In genomic region chr2:15864176-15864769, GRCh38 we compare ENCODE assay signal across 26 cellular contexts.
"Had no signal": no experiment of that assay in that cellular context is flagged by ENCODE, and none has a peak within 500 bp of the region (broad histone marks: within the 10 kb centered on the region; RNA-seq: fewer than 3 reads in every experiment).

No MANE protein-coding gene starts in this region.

- DNase-seq: activated effector memory CD4-positive, alpha-beta T cell treated with anti-CD3 and anti-CD28 coated beads, Interleukin-2, amount 50 U/mL, for 16 hours; activated effector memory CD4-positive, alpha-beta T cell treated with Interleukin-2 at 50 U/mL for 16 hours; activated gamma-delta T cell; activated gamma-delta T cell treated with Interleukin-2 at 50 U/mL for 16 hours; activated naive CD4-positive, alpha-beta T cell; activated naive CD4-positive, alpha-beta T cell treated with anti-CD3 and anti-CD28 coated beads for 36 hours; activated naive CD4-positive, alpha-beta T cell treated with anti-CD3 and anti-CD28 coated beads, Interleukin-2, amount 10 ng/mL, durations not matched to agents 7 days and 5 days; activated naive CD4-positive, alpha-beta T cell treated with anti-CD3 and anti-CD28 coated beads, Interleukin-2, amount 50 U/mL, for 16 hours; activated naive CD4-positive, alpha-beta T cell treated with Interleukin-2 at 50 U/mL for 16 hours; activated naive CD8-positive, alpha-beta T cell treated with anti-CD3 and anti-CD28 coated beads for 36 hours; activated naive CD8-positive, alpha-beta T cell treated with anti-CD3 and anti-CD28 coated beads, Interleukin-2, amount 10 ng/mL, durations not matched to agents 7 days and 5 days; activated naive CD8-positive, alpha-beta T cell treated with anti-CD3 and anti-CD28 coated beads, Interleukin-2, amount 50 U/mL, for 24 hours; activated T-cell treated with anti-CD3 and anti-CD28 coated beads, Interleukin-2, amount 50 U/mL, for 24 hours; activated T-cell treated with anti-CD3 and anti-CD28 coated beads, Interleukin-2, amount 50 U/mL, for 4 hours; activated T-cell treated with anti-CD3 and anti-CD28 coated beads, Interleukin-2, amount 50 U/mL, for 48 hours; activated T-cell treated with anti-CD3 and anti-CD28 coated beads, Interleukin-2, amount 50 U/mL, for 72 hours; adrenal gland; amniotic stem cell; amygdala; anterior cingulate cortex; aorta; body of pancreas; brain microvascular endothelial cell; caudate nucleus; central memory CD4-positive, alpha-beta T cell; cerebellar nuclear complex had no signal
